ENCODE assay signal across 1 cellular context in the genomic region with DNA sequence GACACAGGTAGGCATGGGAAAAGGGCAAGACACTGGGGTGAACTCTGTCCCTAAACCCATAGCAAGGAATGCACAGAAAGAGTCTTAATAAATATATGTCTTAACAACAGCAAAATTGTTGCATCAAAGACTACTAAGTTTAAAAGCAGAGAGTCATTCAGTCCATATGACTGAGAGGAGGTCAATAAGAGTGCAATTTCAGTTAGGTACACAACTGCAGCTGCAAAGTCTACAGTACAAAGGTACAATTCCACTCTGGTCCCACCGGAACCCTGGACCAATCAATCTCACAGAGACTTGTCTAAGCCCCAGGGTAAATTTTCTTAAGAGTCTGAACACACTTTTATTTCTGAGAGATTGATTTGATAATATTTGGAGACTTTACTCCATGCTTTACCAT.
A peak's percentile ranks its signal among the peaks of the same experiment; 100 is the strongest.
TF ChIP-seq lines count a peak whose summit lies in the region.

No MANE protein-coding gene starts in this region.

TF ChIP-seq in HepG2, 621 proteins besides CTCF, POLR2A, EP300 and RAD21 (continued from another document and continues in another):
- TF ChIP-seq GABPA (IDR thresholded peaks at IDR 0.05; ENCODE audit: low read depth, low read length) (no peak), GABPA (CRISPR knock-in tag; IDR thresholded peaks at IDR 0.05; ENCODE audit: low read depth) (peak; percentile 42; the same call in 1 of the 2 replicates), ZSCAN9 (CRISPR knock-in tag; IDR thresholded peaks at IDR 0.05; ENCODE audit: borderline replicate concordance) (peak; percentile 26; the same call in 1 of the 2 replicates), ZFP1 (CRISPR knock-in tag; IDR thresholded peaks at IDR 0.05) (peak; percentile 80; the same call in 1 of the 2 replicates), ZNF619 (CRISPR knock-in tag; IDR thresholded peaks at IDR 0.05) (no peak), SMC3 (IDR thresholded peaks at IDR 0.05; ENCODE audit: low read length) (no peak), ZNF644 (CRISPR knock-in tag; IDR thresholded peaks at IDR 0.05; ENCODE audit: low read depth) (peak; percentile 68; the same call in 1 of the 2 replicates), SP5 (CRISPR knock-in tag; IDR thresholded peaks at IDR 0.05; ENCODE audit: borderline replicate concordance, low read depth) (no peak), ATF7 (IDR thresholded peaks at IDR 0.05) (0 out of 2 replicates have a peak, but pooled peaks have one; percentile 8), ATF7 (CRISPR knock-in tag; IDR thresholded peaks at IDR 0.05) (no peak), ZKSCAN8 (CRISPR knock-in tag; IDR thresholded peaks at IDR 0.05; ENCODE audit: borderline replicate concordance) (0 out of 2 replicates have a peak, but pooled peaks have one; percentile 52), MED13 (CRISPR knock-in tag; IDR thresholded peaks at IDR 0.05) (peak; percentile 75; the same call in 1 of the 2 replicates), ZNF10 (CRISPR knock-in tag; IDR thresholded peaks at IDR 0.05; ENCODE audit: borderline replicate concordance, low read depth) (no peak), SNAI1 (CRISPR knock-in tag; IDR thresholded peaks at IDR 0.05; ENCODE audit: borderline replicate concordance) (no peak), ZBTB7B (CRISPR knock-in tag; IDR thresholded peaks at IDR 0.05) (peak; percentile 74; the same call in 1 of the 2 replicates), ZNF235 (CRISPR knock-in tag; IDR thresholded peaks at IDR 0.05; ENCODE audit: borderline replicate concordance) (no peak), SOX5 (CRISPR knock-in tag; IDR thresholded peaks at IDR 0.05; ENCODE audit: borderline replicate concordance) (peak; percentile 85), TGIF2 (CRISPR knock-in tag; IDR thresholded peaks at IDR 0.05) (no peak), NCOA2 (CRISPR knock-in tag; IDR thresholded peaks at IDR 0.05) (peak; percentile 95), SAP130 (CRISPR knock-in tag; IDR thresholded peaks at IDR 0.05; ENCODE audit: low read depth) (peak; percentile 81), NRL (CRISPR knock-in tag; IDR thresholded peaks at IDR 0.05; ENCODE audit: borderline replicate concordance) (no peak), ZNF564 (CRISPR knock-in tag; IDR thresholded peaks at IDR 0.05) (no peak), ZNF562 (CRISPR knock-in tag; IDR thresholded peaks at IDR 0.05; ENCODE audit: borderline replicate concordance) (no peak), RBFOX2 (IDR thresholded peaks at IDR 0.05; ENCODE audit: low read depth, low read length) (no peak), ARNTL (CRISPR knock-in tag; IDR thresholded peaks at IDR 0.05) (no peak), SIX4 (CRISPR knock-in tag; IDR thresholded peaks at IDR 0.05) (peak; percentile 72; the same call in 1 of the 2 replicates), HMGA1 (CRISPR knock-in tag; conservative IDR thresholded peaks at IDR 0.05) (no peak), ATF1 (CRISPR knock-in tag; IDR thresholded peaks at IDR 0.05) (peak; percentile 40; the same call in 1 of the 2 replicates), ZNF775 (CRISPR knock-in tag; IDR thresholded peaks at IDR 0.05; ENCODE audit: borderline replicate concordance) (no peak), CHD4 (IDR thresholded peaks at IDR 0.05; ENCODE audit: borderline replicate concordance, low read length) (no peak), ATM (IDR thresholded peaks at IDR 0.05; ENCODE audit: borderline replicate concordance) (no peak), PCBP2 (optimal IDR thresholded peaks at IDR 0.05; ENCODE audit: low read depth, low read length, poor library complexity, severe bottlenecking) (no peak), NCOA1 (CRISPR knock-in tag; IDR thresholded peaks at IDR 0.05) (no peak), NPAS2 (CRISPR knock-in tag; IDR thresholded peaks at IDR 0.05; ENCODE audit: borderline replicate concordance) (no peak), ZNF44 (CRISPR knock-in tag; IDR thresholded peaks at IDR 0.05) (no peak)
- TF ChIP-seq, protein P1, sequence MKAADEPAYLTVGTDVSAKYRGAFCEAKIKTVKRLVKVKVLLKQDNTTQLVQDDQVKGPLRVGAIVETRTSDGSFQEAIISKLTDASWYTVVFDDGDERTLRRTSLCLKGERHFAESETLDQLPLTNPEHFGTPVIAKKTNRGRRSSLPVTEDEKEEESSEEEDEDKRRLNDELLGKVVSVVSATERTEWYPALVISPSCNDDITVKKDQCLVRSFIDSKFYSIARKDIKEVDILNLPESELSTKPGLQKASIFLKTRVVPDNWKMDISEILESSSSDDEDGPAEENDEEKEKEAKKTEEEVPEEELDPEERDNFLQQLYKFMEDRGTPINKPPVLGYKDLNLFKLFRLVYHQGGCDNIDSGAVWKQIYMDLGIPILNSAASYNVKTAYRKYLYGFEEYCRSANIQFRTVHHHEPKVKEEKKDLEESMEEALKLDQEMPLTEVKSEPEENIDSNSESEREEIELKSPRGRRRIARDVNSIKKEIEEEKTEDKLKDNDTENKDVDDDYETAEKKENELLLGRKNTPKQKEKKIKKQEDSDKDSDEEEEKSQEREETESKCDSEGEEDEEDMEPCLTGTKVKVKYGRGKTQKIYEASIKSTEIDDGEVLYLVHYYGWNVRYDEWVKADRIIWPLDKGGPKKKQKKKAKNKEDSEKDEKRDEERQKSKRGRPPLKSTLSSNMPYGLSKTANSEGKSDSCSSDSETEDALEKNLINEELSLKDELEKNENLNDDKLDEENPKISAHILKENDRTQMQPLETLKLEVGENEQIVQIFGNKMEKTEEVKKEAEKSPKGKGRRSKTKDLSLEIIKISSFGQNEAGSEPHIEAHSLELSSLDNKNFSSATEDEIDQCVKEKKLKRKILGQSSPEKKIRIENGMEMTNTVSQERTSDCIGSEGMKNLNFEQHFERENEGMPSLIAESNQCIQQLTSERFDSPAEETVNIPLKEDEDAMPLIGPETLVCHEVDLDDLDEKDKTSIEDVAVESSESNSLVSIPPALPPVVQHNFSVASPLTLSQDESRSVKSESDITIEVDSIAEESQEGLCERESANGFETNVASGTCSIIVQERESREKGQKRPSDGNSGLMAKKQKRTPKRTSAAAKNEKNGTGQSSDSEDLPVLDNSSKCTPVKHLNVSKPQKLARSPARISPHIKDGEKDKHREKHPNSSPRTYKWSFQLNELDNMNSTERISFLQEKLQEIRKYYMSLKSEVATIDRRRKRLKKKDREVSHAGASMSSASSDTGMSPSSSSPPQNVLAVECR (CRISPR knock-in tag; IDR thresholded peaks at IDR 0.05; ENCODE audit: borderline replicate concordance): no peak
- TF ChIP-seq, protein P2, sequence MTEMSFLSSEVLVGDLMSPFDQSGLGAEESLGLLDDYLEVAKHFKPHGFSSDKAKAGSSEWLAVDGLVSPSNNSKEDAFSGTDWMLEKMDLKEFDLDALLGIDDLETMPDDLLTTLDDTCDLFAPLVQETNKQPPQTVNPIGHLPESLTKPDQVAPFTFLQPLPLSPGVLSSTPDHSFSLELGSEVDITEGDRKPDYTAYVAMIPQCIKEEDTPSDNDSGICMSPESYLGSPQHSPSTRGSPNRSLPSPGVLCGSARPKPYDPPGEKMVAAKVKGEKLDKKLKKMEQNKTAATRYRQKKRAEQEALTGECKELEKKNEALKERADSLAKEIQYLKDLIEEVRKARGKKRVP (CRISPR knock-in tag; IDR thresholded peaks at IDR 0.05): peak in 1 of 2 experiments; percentile 48; a peak in 1 of 4 replicates
- TF ChIP-seq, protein P3, sequence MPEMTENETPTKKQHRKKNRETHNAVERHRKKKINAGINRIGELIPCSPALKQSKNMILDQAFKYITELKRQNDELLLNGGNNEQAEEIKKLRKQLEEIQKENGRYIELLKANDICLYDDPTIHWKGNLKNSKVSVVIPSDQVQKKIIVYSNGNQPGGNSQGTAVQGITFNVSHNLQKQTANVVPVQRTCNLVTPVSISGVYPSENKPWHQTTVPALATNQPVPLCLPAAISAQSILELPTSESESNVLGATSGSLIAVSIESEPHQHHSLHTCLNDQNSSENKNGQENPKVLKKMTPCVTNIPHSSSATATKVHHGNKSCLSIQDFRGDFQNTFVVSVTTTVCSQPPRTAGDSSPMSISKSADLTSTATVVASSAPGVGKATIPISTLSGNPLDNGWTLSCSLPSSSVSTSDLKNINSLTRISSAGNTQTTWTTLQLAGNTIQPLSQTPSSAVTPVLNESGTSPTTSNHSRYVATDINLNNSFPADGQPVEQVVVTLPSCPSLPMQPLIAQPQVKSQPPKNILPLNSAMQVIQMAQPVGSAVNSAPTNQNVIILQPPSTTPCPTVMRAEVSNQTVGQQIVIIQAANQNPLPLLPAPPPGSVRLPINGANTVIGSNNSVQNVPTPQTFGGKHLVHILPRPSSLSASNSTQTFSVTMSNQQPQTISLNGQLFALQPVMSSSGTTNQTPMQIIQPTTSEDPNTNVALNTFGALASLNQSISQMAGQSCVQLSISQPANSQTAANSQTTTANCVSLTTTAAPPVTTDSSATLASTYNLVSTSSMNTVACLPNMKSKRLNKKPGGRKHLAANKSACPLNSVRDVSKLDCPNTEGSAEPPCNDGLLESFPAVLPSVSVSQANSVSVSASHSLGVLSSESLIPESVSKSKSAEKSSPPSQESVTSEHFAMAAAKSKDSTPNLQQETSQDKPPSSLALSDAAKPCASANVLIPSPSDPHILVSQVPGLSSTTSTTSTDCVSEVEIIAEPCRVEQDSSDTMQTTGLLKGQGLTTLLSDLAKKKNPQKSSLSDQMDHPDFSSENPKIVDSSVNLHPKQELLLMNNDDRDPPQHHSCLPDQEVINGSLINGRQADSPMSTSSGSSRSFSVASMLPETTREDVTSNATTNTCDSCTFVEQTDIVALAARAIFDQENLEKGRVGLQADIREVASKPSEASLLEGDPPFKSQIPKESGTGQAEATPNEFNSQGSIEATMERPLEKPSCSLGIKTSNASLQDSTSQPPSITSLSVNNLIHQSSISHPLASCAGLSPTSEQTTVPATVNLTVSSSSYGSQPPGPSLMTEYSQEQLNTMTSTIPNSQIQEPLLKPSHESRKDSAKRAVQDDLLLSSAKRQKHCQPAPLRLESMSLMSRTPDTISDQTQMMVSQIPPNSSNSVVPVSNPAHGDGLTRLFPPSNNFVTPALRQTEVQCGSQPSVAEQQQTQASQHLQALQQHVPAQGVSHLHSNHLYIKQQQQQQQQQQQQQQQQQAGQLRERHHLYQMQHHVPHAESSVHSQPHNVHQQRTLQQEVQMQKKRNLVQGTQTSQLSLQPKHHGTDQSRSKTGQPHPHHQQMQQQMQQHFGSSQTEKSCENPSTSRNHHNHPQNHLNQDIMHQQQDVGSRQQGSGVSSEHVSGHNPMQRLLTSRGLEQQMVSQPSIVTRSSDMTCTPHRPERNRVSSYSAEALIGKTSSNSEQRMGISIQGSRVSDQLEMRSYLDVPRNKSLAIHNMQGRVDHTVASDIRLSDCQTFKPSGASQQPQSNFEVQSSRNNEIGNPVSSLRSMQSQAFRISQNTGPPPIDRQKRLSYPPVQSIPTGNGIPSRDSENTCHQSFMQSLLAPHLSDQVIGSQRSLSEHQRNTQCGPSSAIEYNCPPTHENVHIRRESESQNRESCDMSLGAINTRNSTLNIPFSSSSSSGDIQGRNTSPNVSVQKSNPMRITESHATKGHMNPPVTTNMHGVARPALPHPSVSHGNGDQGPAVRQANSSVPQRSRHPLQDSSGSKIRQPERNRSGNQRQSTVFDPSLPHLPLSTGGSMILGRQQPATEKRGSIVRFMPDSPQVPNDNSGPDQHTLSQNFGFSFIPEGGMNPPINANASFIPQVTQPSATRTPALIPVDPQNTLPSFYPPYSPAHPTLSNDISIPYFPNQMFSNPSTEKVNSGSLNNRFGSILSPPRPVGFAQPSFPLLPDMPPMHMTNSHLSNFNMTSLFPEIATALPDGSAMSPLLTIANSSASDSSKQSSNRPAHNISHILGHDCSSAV (CRISPR knock-in tag; IDR thresholded peaks at IDR 0.05; ENCODE audit: borderline replicate concordance): no peak
- TF ChIP-seq, protein P4, sequence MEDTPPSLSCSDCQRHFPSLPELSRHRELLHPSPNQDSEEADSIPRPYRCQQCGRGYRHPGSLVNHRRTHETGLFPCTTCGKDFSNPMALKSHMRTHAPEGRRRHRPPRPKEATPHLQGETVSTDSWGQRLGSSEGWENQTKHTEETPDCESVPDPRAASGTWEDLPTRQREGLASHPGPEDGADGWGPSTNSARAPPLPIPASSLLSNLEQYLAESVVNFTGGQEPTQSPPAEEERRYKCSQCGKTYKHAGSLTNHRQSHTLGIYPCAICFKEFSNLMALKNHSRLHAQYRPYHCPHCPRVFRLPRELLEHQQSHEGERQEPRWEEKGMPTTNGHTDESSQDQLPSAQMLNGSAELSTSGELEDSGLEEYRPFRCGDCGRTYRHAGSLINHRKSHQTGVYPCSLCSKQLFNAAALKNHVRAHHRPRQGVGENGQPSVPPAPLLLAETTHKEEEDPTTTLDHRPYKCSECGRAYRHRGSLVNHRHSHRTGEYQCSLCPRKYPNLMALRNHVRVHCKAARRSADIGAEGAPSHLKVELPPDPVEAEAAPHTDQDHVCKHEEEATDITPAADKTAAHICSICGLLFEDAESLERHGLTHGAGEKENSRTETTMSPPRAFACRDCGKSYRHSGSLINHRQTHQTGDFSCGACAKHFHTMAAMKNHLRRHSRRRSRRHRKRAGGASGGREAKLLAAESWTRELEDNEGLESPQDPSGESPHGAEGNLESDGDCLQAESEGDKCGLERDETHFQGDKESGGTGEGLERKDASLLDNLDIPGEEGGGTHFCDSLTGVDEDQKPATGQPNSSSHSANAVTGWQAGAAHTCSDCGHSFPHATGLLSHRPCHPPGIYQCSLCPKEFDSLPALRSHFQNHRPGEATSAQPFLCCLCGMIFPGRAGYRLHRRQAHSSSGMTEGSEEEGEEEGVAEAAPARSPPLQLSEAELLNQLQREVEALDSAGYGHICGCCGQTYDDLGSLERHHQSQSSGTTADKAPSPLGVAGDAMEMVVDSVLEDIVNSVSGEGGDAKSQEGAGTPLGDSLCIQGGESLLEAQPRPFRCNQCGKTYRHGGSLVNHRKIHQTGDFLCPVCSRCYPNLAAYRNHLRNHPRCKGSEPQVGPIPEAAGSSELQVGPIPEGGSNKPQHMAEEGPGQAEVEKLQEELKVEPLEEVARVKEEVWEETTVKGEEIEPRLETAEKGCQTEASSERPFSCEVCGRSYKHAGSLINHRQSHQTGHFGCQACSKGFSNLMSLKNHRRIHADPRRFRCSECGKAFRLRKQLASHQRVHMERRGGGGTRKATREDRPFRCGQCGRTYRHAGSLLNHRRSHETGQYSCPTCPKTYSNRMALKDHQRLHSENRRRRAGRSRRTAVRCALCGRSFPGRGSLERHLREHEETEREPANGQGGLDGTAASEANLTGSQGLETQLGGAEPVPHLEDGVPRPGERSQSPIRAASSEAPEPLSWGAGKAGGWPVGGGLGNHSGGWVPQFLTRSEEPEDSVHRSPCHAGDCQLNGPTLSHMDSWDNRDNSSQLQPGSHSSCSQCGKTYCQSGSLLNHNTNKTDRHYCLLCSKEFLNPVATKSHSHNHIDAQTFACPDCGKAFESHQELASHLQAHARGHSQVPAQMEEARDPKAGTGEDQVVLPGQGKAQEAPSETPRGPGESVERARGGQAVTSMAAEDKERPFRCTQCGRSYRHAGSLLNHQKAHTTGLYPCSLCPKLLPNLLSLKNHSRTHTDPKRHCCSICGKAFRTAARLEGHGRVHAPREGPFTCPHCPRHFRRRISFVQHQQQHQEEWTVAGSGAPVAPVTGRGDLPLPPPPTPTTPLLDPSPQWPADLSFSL (CRISPR knock-in tag; IDR thresholded peaks at IDR 0.05): peak; percentile 63; the same call in 1 of the 2 replicates
- TF ChIP-seq, protein P5, sequence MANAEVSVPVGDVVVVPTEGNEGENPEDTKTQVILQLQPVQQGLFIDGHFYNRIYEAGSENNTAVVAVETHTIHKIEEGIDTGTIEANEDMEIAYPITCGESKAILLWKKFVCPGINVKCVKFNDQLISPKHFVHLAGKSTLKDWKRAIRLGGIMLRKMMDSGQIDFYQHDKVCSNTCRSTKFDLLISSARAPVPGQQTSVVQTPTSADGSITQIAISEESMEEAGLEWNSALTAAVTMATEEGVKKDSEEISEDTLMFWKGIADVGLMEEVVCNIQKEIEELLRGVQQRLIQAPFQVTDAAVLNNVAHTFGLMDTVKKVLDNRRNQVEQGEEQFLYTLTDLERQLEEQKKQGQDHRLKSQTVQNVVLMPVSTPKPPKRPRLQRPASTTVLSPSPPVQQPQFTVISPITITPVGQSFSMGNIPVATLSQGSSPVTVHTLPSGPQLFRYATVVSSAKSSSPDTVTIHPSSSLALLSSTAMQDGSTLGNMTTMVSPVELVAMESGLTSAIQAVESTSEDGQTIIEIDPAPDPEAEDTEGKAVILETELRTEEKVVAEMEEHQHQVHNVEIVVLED (CRISPR knock-in tag; IDR thresholded peaks at IDR 0.05; ENCODE audit: borderline replicate concordance): no peak
